In the genomic region with DNA sequence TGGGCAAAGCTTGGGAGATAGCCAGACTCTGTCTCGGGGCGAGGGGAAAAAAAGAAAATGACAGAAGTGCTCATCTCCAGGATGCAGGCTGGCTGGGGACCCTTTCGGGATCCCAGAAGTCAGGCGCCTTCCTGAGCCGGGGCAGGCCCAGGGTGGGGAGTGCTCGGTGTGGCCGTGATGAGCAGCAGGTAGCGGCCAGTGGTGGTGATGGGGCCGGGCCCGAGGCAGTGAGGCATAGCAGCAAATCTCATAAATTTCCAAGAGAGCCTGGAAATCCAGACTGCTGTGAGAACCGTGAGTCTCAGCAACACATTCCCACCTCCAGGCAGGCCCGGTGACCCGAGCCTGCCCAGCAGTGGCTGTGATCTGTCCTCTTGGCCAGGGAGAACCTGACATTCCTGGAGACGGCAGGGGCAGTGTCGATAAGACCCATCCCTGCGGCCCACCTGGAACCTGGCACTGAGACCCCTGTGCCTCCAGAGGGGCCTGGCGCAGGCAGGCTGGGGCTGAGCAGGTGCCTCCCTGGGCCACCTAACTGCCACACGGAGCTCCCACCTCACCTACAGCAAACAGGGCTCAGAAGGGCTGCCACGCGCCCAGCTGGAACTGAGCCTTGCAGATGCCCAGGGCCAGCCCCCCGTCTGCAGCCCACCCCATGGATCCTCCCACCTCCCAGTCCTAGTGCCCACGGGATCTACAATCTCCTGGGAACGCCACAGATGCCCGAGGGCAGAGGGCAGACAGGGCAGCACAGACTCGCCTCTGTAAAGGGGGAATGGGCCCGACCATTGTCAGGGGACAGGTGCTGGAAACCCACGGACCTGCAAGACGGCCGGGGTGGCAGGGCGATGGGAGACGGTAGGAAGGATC, we compare ENCODE assay signal across 1 cellular context.
TF ChIP-seq lines count a peak whose summit lies in the region.

No MANE protein-coding gene starts in this region.

TF ChIP-seq in K562, 482 proteins besides CTCF, POLR2A, EP300 and RAD21:
- TF ChIP-seq TARDBP (IDR thresholded peaks at IDR 0.05) (no peak), POLR2G (IDR thresholded peaks at IDR 0.05; ENCODE audit: low read depth, low read length) (peak; percentile 57; the same call in 1 of the 2 replicates), POLR2AphosphoS5 (IDR thresholded peaks at IDR 0.05; ENCODE audit: control insufficient read depth, insufficient read depth, low read depth, low read length) (no peak)
TF ChIP-seq in K562: peak in this region for 1.
